1 cellular context compared by ENCODE assay signal in the genomic region with DNA sequence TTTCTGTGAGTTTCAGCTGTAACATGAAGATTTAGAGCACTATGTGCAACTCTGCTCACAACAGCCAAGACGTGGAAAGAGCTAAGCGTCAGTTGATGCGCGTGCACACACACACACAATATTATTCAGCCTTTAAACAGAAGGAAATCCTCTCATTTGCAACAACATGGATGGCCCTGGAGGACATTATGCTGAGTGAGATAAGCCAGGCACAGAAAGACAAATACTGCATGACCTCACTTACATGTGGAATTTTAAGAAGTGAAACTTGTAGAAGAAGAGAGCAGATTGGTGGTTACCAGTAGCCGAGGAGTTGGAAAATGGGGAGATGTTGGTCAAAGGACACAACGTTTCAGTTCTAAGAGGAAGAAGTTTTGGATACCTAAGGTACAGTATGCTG.
TF ChIP-seq lines count a peak whose summit lies in the region.

No MANE protein-coding gene starts in this region.

TF ChIP-seq in GM23338, 12 proteins besides CTCF, POLR2A, EP300 and RAD21 (continued from another document):
- TF ChIP-seq, protein P1, sequence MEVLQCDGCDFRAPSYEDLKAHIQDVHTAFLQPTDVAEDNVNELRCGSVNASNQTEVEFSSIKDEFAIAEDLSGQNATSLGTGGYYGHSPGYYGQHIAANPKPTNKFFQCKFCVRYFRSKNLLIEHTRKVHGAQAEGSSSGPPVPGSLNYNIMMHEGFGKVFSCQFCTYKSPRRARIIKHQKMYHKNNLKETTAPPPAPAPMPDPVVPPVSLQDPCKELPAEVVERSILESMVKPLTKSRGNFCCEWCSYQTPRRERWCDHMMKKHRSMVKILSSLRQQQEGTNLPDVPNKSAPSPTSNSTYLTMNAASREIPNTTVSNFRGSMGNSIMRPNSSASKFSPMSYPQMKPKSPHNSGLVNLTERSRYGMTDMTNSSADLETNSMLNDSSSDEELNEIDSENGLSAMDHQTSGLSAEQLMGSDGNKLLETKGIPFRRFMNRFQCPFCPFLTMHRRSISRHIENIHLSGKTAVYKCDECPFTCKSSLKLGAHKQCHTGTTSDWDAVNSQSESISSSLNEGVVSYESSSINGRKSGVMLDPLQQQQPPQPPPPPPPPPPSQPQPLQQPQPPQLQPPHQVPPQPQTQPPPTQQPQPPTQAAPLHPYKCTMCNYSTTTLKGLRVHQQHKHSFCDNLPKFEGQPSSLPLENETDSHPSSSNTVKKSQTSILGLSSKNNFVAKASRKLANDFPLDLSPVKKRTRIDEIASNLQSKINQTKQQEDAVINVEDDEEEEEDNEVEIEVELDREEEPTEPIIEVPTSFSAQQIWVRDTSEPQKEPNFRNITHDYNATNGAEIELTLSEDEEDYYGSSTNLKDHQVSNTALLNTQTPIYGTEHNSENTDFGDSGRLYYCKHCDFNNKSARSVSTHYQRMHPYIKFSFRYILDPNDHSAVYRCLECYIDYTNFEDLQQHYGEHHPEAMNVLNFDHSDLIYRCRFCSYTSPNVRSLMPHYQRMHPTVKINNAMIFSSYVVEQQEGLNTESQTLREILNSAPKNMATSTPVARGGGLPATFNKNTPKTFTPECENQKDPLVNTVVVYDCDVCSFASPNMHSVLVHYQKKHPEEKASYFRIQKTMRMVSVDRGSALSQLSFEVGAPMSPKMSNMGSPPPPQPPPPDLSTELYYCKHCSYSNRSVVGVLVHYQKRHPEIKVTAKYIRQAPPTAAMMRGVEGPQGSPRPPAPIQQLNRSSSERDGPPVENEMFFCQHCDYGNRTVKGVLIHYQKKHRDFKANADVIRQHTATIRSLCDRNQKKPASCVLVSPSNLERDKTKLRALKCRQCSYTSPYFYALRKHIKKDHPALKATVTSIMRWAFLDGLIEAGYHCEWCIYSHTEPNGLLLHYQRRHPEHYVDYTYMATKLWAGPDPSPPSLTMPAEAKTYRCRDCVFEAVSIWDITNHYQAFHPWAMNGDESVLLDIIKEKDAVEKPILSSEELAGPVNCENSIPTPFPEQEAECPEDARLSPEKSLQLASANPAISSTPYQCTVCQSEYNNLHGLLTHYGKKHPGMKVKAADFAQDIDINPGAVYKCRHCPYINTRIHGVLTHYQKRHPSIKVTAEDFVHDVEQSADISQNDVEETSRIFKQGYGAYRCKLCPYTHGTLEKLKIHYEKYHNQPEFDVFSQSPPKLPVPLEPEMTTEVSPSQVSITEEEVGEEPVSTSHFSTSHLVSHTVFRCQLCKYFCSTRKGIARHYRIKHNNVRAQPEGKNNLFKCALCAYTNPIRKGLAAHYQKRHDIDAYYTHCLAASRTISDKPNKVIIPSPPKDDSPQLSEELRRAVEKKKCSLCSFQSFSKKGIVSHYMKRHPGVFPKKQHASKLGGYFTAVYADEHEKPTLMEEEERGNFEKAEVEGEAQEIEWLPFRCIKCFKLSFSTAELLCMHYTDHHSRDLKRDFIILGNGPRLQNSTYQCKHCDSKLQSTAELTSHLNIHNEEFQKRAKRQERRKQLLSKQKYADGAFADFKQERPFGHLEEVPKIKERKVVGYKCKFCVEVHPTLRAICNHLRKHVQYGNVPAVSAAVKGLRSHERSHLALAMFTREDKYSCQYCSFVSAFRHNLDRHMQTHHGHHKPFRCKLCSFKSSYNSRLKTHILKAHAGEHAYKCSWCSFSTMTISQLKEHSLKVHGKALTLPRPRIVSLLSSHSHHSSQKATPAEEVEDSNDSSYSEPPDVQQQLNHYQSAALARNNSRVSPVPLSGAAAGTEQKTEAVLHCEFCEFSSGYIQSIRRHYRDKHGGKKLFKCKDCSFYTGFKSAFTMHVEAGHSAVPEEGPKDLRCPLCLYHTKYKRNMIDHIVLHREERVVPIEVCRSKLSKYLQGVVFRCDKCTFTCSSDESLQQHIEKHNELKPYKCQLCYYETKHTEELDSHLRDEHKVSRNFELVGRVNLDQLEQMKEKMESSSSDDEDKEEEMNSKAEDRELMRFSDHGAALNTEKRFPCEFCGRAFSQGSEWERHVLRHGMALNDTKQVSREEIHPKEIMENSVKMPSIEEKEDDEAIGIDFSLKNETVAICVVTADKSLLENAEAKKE (CRISPR knock-in tag; IDR thresholded peaks at IDR 0.05): no peak
- TF ChIP-seq, protein P2, sequence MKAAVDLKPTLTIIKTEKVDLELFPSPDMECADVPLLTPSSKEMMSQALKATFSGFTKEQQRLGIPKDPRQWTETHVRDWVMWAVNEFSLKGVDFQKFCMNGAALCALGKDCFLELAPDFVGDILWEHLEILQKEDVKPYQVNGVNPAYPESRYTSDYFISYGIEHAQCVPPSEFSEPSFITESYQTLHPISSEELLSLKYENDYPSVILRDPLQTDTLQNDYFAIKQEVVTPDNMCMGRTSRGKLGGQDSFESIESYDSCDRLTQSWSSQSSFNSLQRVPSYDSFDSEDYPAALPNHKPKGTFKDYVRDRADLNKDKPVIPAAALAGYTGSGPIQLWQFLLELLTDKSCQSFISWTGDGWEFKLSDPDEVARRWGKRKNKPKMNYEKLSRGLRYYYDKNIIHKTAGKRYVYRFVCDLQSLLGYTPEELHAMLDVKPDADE (IDR thresholded peaks at IDR 0.05): no peak
- TF ChIP-seq ZNF114 (CRISPR knock-in tag; IDR thresholded peaks at IDR 0.05): no peak
